ENCODE assay signal across 1 cellular context in the genomic region with DNA sequence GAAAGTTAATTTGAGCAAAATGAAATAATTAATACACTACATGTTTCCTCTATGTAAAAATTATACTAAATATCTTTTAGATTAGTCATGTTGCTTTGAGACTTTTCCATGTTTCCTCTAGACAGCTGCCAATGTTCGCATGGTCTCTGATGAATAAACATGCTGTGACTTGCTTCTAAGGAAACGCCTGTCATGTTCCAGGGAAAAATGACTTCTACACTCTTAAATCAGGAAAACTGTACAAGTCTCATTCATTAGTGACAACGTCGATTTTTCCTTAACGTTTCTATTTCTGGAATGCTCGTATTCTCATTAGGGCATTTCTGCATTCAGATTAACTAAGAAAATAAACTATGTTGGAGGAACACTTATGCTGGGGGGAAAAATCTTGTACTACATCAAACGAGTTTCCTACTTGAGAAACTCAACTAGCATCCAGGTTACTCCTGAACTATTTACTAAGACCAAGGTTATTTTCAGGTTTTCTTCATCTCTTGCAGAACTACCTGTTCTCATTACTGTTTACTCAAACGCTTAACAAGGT.
TF ChIP-seq lines count a peak whose summit lies in the region.

No MANE protein-coding gene starts in this region.

TF ChIP-seq in IMR-90, 13 proteins besides CTCF, POLR2A, EP300 and RAD21 (continued from another document):
- TF ChIP-seq, protein P1, sequence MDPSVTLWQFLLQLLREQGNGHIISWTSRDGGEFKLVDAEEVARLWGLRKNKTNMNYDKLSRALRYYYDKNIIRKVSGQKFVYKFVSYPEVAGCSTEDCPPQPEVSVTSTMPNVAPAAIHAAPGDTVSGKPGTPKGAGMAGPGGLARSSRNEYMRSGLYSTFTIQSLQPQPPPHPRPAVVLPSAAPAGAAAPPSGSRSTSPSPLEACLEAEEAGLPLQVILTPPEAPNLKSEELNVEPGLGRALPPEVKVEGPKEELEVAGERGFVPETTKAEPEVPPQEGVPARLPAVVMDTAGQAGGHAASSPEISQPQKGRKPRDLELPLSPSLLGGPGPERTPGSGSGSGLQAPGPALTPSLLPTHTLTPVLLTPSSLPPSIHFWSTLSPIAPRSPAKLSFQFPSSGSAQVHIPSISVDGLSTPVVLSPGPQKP (IDR thresholded peaks at IDR 0.05; ENCODE audit: borderline replicate concordance, low read depth, low read length): no peak
